Comparison of ENCODE assay signal across 9 cellular contexts in the genomic region with DNA sequence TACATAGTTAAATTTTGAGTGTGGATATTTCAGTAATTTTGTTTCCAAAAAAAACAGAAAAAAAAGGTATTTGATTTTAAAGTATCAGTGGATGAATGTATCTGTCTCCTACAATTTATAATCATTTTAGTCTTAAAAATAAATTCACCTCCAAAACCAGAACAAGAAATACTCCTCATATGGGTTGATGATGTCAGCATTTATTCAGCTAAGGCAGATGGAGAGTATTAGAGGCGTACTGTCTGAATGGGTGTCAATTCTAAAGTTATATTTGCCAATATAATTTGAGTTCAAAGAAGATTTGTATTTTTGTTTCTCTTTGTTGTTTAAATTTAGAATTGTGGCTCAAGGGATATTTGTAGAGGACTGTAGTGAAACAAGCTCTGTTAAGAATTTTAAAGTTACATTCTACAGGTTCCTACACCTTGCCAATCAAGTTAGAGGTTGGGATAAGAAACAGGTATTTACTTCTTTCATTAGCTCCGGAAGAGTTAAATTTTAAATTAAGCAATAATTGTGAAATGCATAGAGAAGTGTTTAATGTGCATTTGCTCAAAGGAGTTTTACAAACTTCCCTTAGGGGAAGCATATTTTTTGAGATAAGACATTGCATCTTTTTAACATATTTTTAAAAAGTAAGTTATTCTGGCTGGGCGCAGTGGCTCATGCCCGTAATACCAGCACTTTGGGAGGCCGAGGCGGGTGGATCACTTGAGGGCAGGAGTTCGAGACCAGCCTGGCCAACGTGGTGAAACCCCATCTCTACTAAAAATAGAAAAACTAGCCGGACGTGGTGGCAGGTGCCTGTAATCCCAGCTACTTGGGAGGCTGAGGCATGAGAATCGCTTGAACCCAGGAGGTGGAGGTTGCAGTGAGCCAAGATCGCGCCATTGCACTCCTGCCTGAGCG. TPM values are rescaled to one million over a fixed set of nuclear protein-coding genes. Genes with fewer than 3 reads are reported as not detected.
DNase-seq lines count a peak whose midpoint lies in the region; ATAC-seq, FAIRE-seq and TF ChIP-seq lines count a peak whose summit lies in the region.
"Had no signal": no experiment of that assay in that cellular context is flagged by ENCODE, and none has a peak within 500 bp of the region (broad histone marks: within the 10 kb centered on the region; RNA-seq: fewer than 3 reads in every experiment).

No MANE protein-coding gene starts in this region.

- H3K9me3 ChIP-seq in trophoblast cell (ENCODE audit: insufficient read depth, low read depth, low read length), result no peaks in the 10 kb centered on the region

- H2AK5ac ChIP-seq in trophoblast cell (ENCODE audit: low read length), result no peak overlapping the region

- H4K8ac ChIP-seq in trophoblast cell (ENCODE audit: low read depth, low read length), result no peak overlapping the region

- H3K27me3 ChIP-seq in trophoblast cell (ENCODE audit: insufficient read depth, low read length), result no peaks in the 10 kb centered on the region

- DNase-seq in GM19239 (ENCODE audit: insufficient read length, low spot score) (no peak), RPMI8226 (peak; percentile 62), erythroblast (lab: John Stamatoyannopoulos, UW) (peak; percentile 3 to 9), trophoblast cell (peak; percentile 9 to 71), islet precursor cell (no peak), HPDE6-E6E7 (ENCODE audit: extremely low spot score) (no peak)
- DNase-seq in activated effector memory CD4-positive, alpha-beta T cell treated with Interleukin-2 at 50 U/mL for 16 hours, result no peak
- DNase-seq in activated CD8-positive, alpha-beta memory T cell treated with anti-CD3 and anti-CD28 coated beads, Interleukin-2, amount 10 ng/mL, durations not matched to agents 7 days and 5 days, result no peak
- DNase-seq: central memory CD4-positive, alpha-beta T cell had no signal

- no peak overlapping the region for H3K27ac ChIP-seq in trophoblast cell (ENCODE audit: low read depth, low read length)

- no peak for ATAC-seq in activated CD8-positive, alpha-beta memory T cell treated with anti-CD3 and anti-CD28 coated beads, Interleukin-2, amount 10 ng/mL, durations not matched to agents 7 days and 5 days

- no peaks in the 10 kb centered on the region for H3K79me2 ChIP-seq in trophoblast cell (ENCODE audit: control insufficient read depth, insufficient read depth, low read length, poor library complexity)

- CTCF ChIA-PET in activated CD8-positive, alpha-beta memory T cell treated with anti-CD3 and anti-CD28 coated beads, Interleukin-2, amount 10 ng/mL, durations not matched to agents 7 days and 5 days (lab: Charles Lee), result interaction anchor here (0.7 kb wide), 1 partner anchor 350 kb away, joined by 3 read pairs; no protein-coding TSS in a partner anchor

- H3K4me1 ChIP-seq in trophoblast cell (ENCODE audit: control insufficient read depth in 1 of 2, insufficient read depth in 2 of 2, low read length in 2 of 2), result no peaks in the 10 kb centered on the region

- H3K4me1 Mint-ChIP-seq in activated CD8-positive, alpha-beta memory T cell treated with anti-CD3 and anti-CD28 coated beads, Interleukin-2, amount 10 ng/mL, durations not matched to agents 7 days and 5 days, result peaks cover 3% of the 10 kb centered on the region

- H4K12ac ChIP-seq in trophoblast cell (ENCODE audit: low read depth, low read length), result no peak overlapping the region

- peak; percentile 76 for FAIRE-seq in GM19239 (lab: Jason Lieb, UNC)

- H3K23ac ChIP-seq in trophoblast cell (ENCODE audit: low read length), result no peak overlapping the region

- no peak overlapping the region for H2BK5ac ChIP-seq in trophoblast cell (ENCODE audit: low read depth, low read length, poor library complexity)

- H3K14ac ChIP-seq in trophoblast cell (ENCODE audit: low read length), result no peak overlapping the region

- no peak overlapping the region for H3K27ac Mint-ChIP-seq in activated CD8-positive, alpha-beta memory T cell treated with anti-CD3 and anti-CD28 coated beads, Interleukin-2, amount 10 ng/mL, durations not matched to agents 7 days and 5 days

- H2AFZ ChIP-seq in trophoblast cell (ENCODE audit: insufficient read depth, low read length, poor library complexity), result no peak overlapping the region

- H3K9ac ChIP-seq in trophoblast cell (ENCODE audit: low read length), result no peak overlapping the region

- no peak for TF ChIP-seq POLR2A in erythroblast (IDR thresholded peaks at IDR 0.05; ENCODE audit: low read length)

- no peak overlapping the region for H2BK12ac ChIP-seq in trophoblast cell (ENCODE audit: low read length)

- H3K18ac ChIP-seq in trophoblast cell (ENCODE audit: low read length), result no peak overlapping the region

- H3K4me3 Mint-ChIP-seq in activated CD8-positive, alpha-beta memory T cell treated with anti-CD3 and anti-CD28 coated beads, Interleukin-2, amount 10 ng/mL, durations not matched to agents 7 days and 5 days, result no peak overlapping the region

- H3K27me3 Mint-ChIP-seq in activated CD8-positive, alpha-beta memory T cell treated with anti-CD3 and anti-CD28 coated beads, Interleukin-2, amount 10 ng/mL, durations not matched to agents 7 days and 5 days, result peaks cover 9% of the 10 kb centered on the region

- no peak overlapping the region for H4K91ac ChIP-seq in trophoblast cell (ENCODE audit: low read depth, low read length)

- H3K36me3 Mint-ChIP-seq in activated CD8-positive, alpha-beta memory T cell treated with anti-CD3 and anti-CD28 coated beads, Interleukin-2, amount 10 ng/mL, durations not matched to agents 7 days and 5 days, result no peaks in the 10 kb centered on the region

- H3K4me2 ChIP-seq in trophoblast cell (ENCODE audit: low read length), result no peak overlapping the region

- H3K36me3 ChIP-seq in trophoblast cell (ENCODE audit: control insufficient read depth in 1 of 2, insufficient read depth in 2 of 2, low read length in 2 of 2), result no peaks in the 10 kb centered on the region

- H3K4ac ChIP-seq in trophoblast cell (ENCODE audit: low read depth, low read length), result no peak overlapping the region

- no peak overlapping the region for H2BK120ac ChIP-seq in trophoblast cell (ENCODE audit: insufficient read depth, low read length, poor library complexity)

- H3K79me1 ChIP-seq in trophoblast cell (ENCODE audit: low read length), result no peaks in the 10 kb centered on the region

- WGBS in trophoblast cell (ENCODE audit: extremely low coverage, insufficient coverage, insufficient read length), result no CpG with 5 or more reads among the region's 14 CpGs

- no peaks in the 10 kb centered on the region for H3K9me3 Mint-ChIP-seq in activated CD8-positive, alpha-beta memory T cell treated with anti-CD3 and anti-CD28 coated beads, Interleukin-2, amount 10 ng/mL, durations not matched to agents 7 days and 5 days (ENCODE audit: low read depth)

- H3K4me3 ChIP-seq in trophoblast cell (ENCODE audit: low read depth, low read length), result no peak overlapping the region

RNA-seq across cellular contexts. Expression of a gene that starts 1.2 kb away (rescaled TPM):
- polyA plus RNA-seq in trophoblast cell (2013), result 3.4 and 3.7 TPM in 2 replicates
- 1 to 10 TPM in 1 of 2 experiments, not detected in 1; 2.0 TPM for total RNA-seq in activated CD8-positive, alpha-beta memory T cell treated with anti-CD3 and anti-CD28 coated beads, Interleukin-2, amount 10 ng/mL, durations not matched to agents 7 days and 5 days

Comparison
In these comparisons a context has a peak if more than half of its experiments do, and no peak if none do; other contexts are left out.
1. DNase-seq: peak in RPMI8226 (single experiment), erythroblast (2 of 2) and trophoblast cell (2 of 2); none in GM19239 (single experiment), islet precursor cell (single experiment), HPDE6-E6E7 (single experiment), activated effector memory CD4-positive, alpha-beta T cell treated with Interleukin-2 at 50 U/mL for 16 hours (single experiment) and activated CD8-positive, alpha-beta memory T cell treated with anti-CD3 and anti-CD28 coated beads, Interleukin-2, amount 10 ng/mL, durations not matched to agents 7 days and 5 days (single experiment).